ENCODE assay signal across 8 cellular contexts in genomic region chr22:38705235-38706100, GRCh38. TPM values are rescaled to one million over a fixed set of nuclear protein-coding genes. Genes with fewer than 3 reads are reported as not detected.
A peak's percentile ranks its signal among the peaks of the same experiment; 100 is the strongest.
DNase-seq lines count a peak whose midpoint lies in the region; ATAC-seq, FAIRE-seq and TF ChIP-seq lines count a peak whose summit lies in the region.

Gene GTPBP1, plus strand, starts transcription at chr22:38705944. Its CDS starts 12 bp downstream, at chr22:38705956.

- H3K27ac Mint-ChIP-seq in chondrocyte (ENCODE audit: unreplicated experiment), result peak within 1 kb of the TSS; percentile 97

- peak; percentile 94 for TF ChIP-seq POLR2A in GM19193 (IDR thresholded peaks at IDR 0.05; ENCODE audit: extremely low read depth, insufficient read depth, insufficient read length)

- DNase-seq in AML-193 (lab: John Stamatoyannopoulos, UW), result peak; percentile 99 to 100
- DNase-seq in NCI-H510A treated with DMSO at 0.1 percent for 48 hours (lab: John Stamatoyannopoulos, UW), result peak; percentile 98
- DNase-seq in activated CD4-positive, alpha-beta T cell treated with anti-CD3 and anti-CD28 coated beads for 24 hours (ENCODE audit: low read depth in 2 of 2), result peak; percentile 89 to 97
- DNase-seq in chondrocyte (ENCODE audit: low spot score), result peak; percentile 98
- peak; percentile 99 for DNase-seq in kidney
- DNase-seq in stimulated activated CD4-positive, alpha-beta T cell treated with anti-CD3 and anti-CD28 coated beads, Interleukin-15, amount 100 ng/mL, for 24 hours, result peak; percentile 96

- peak within 1 kb of the TSS; percentile 70 to 85 for H3K9ac ChIP-seq in kidney (ENCODE audit: low read length in 2 of 2)

- peak within 1 kb of the TSS; percentile 83 to 89 for H3K27ac ChIP-seq in kidney (ENCODE audit: low read depth in 2 of 2, low read length in 2 of 2)

- H3K4me3 ChIP-seq in kidney (ENCODE audit: low read length in 2 of 2), result peak within 1 kb of the TSS; percentile 78 to 91

- no peaks in the 10 kb centered on the region for H3K27me3 Mint-ChIP-seq in chondrocyte (ENCODE audit: low read depth)

- FAIRE-seq in kidney (lab: Jason Lieb, UNC), result peak; percentile 99

- peaks cover 37% of the 10 kb centered on the region for H3K4me1 Mint-ChIP-seq in chondrocyte (ENCODE audit: low read depth)

- no peaks in the 10 kb centered on the region for H3K36me3 Mint-ChIP-seq in chondrocyte (ENCODE audit: low read depth)

- H3K4me1 ChIP-seq in kidney (ENCODE audit: control insufficient read depth in 1 of 2, insufficient read depth in 1 of 2, low read depth in 1 of 2, low read length in 2 of 2), result peaks cover 15 to 23% of the 10 kb centered on the region in 2 donors

- peak within 1 kb of the TSS; percentile 89 for H3K4me3 Mint-ChIP-seq in chondrocyte (ENCODE audit: unreplicated experiment)

- no peaks in the 10 kb centered on the region for H3K9me3 ChIP-seq in kidney (ENCODE audit: control insufficient read depth in 1 of 2, low read length in 2 of 2)

- no peaks in the 10 kb centered on the region for H3K9me3 Mint-ChIP-seq in chondrocyte (ENCODE audit: low read depth)

- peak; percentile 72 for ATAC-seq in HG03439 (IDR thresholded peaks at IDR 0.05; ENCODE audit: unreplicated experiment)

- no peak for TF ChIP-seq CTCF in chondrocyte (IDR thresholded peaks at IDR 0.05)
- TF ChIP-seq CTCF in kidney (IDR thresholded peaks at IDR 0.05; ENCODE audit: borderline replicate concordance, extremely low read depth, insufficient read depth), result no peak

- intact Hi-C loops in kidney (cut with DNase I), result no loop called here

- H3K36me3 ChIP-seq in kidney (ENCODE audit: control insufficient read depth in 1 of 2, insufficient read depth in 2 of 2, low read length in 2 of 2), result peaks cover 0 to 2% of the 10 kb centered on the region in 2 donors

RNA-seq across cellular contexts. Expression of gene GTPBP1, which starts in this region (rescaled TPM):
- 37.7 to 58.6 TPM (median 43.3 TPM) in 3 replicates for total RNA-seq in chondrocyte
- 52.0 TPM for total RNA-seq in kidney
- polyA plus RNA-seq in kidney (ENCODE audit: insufficient read depth, low read depth, low replicate concordance), result 11.7 TPM

Comparison
In these comparisons a context has a peak if more than half of its experiments do, and no peak if none do; other contexts are left out.
1. Peak in every context shown above with its lines: DNase-seq, ATAC-seq, H3K4me3 ChIP-seq and H3K27ac ChIP-seq.